18 cellular contexts compared by ENCODE assay signal in the genomic region with DNA sequence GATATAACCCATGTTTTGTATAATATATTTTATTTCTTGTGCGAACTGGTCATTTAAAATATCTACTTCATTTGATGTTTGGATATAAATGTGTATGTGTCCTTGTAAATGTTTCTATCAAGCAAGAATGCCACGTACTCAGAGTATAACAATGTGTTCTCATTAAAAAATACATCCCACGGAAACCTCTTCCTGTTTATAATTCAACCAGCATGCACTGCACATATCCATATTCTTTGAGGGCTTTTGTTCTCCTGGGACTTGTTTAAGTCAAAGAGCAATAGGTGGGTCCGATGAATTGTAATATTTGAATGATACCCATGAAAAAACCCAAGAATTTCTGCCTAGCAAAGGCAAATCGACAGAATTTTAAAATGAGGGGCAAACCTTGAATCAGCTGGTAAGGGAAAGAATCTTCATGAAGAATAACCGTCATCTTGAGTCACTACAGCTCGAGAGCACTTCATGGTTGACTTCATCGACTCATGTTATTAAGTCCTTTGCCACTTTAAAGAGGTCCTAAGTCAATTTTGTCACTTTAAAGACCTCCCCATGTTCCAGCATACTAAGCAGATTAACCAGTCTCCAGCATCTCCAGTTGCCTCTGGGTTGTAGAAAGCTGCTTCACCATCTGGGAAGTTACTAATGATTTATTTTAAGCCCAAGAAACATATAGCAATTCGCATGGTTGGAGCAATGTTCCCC.
"Had no signal": no experiment of that assay in that cellular context is flagged by ENCODE, and none has a peak within 500 bp of the region (broad histone marks: within the 10 kb centered on the region; RNA-seq: fewer than 3 reads in every experiment).

No MANE protein-coding gene starts in this region.

- H3K27me3 ChIP-seq: gastrocnemius medialis, heart left ventricle, ovary, stomach, upper lobe of right lung had no signal

- DNase-seq: activated B cell treated with CpG ODN at 0.5 μM for 24 hours; activated CD4-positive, alpha-beta T cell treated with anti-CD3 and anti-CD28 coated beads, Interleukin-2, amount 10 ng/mL, durations not matched to agents 24 days and 14 days; activated naive CD8-positive, alpha-beta T cell treated with anti-CD3 and anti-CD28 coated beads, Interleukin-2, amount 10 ng/mL, durations not matched to agents 7 days and 5 days; anterior cingulate cortex; cerebellar nuclear complex; effector memory CD4-positive, alpha-beta T cell; gastrocnemius medialis; heart left ventricle; immature natural killer cell; left cardiac atrium; midbrain; ovary; stimulated activated CD4-positive, alpha-beta T cell treated with anti-CD3 and anti-CD28 coated beads, Interleukin-1b, Interleukin-23, amount 100 ng/mL, for 48 hours; stomach; T-helper 17 cell; upper lobe of right lung had no signal

- H3K9me3 ChIP-seq: gastrocnemius medialis, ovary, thoracic aorta had no signal

- H3K36me3 ChIP-seq: breast epithelium, gastrocnemius medialis, ovary, stomach, thoracic aorta, upper lobe of right lung had no signal

- H3K4me3 ChIP-seq: breast epithelium, gastrocnemius medialis, heart left ventricle, ovary, stomach, thoracic aorta, upper lobe of right lung had no signal

- H3K4me1 ChIP-seq: breast epithelium, gastrocnemius medialis, stomach, upper lobe of right lung had no signal

- H3K27ac ChIP-seq: breast epithelium, gastrocnemius medialis, heart left ventricle, ovary, stomach, thoracic aorta, upper lobe of right lung had no signal
